Comparison of ENCODE assay signal across 1 cellular context in genomic region chr21:41806773-41807172, GRCh38.
TF ChIP-seq lines count a peak whose summit lies in the region.

No MANE protein-coding gene starts in this region.

TF ChIP-seq in HepG2, 621 proteins besides CTCF, POLR2A, EP300 and RAD21 (continued from another document):
- peak; percentile 45; the same call in 1 of the 2 replicates for TF ChIP-seq CREB1 (IDR thresholded peaks at IDR 0.05)
- no peak for TF ChIP-seq CREB1 (CRISPR knock-in tag; IDR thresholded peaks at IDR 0.05)
- TF ChIP-seq ZBTB3 (CRISPR knock-in tag; IDR thresholded peaks at IDR 0.05; ENCODE audit: borderline replicate concordance, low read depth), result no peak
- TF ChIP-seq ZNF317 (CRISPR knock-in tag; IDR thresholded peaks at IDR 0.05), result no peak
- no peak for TF ChIP-seq GPN1 (CRISPR knock-in tag; IDR thresholded peaks at IDR 0.05; ENCODE audit: borderline replicate concordance)
